In the genomic region with DNA sequence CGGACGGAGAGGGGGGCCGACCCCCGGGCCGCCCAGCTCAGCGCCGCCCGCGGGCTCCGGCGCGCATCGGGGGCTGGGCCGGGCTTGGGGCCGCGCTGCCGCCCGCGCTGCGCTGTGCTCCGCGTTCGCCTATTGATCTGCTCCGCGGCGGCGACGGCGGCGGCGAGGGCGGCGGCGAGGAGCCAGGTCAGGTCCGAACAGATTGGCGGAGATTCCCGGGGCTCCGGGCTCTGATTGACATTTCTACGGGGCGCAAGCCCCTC, we compare ENCODE assay signal across 8 cellular contexts. TPM values are rescaled to one million over a fixed set of nuclear protein-coding genes. Genes with fewer than 3 reads are reported as not detected.
DNase-seq lines count a peak whose midpoint lies in the region; ATAC-seq and TF ChIP-seq lines count a peak whose summit lies in the region.

No MANE protein-coding gene starts in this region.

- H3K27ac ChIP-seq in VCaP: peak overlapping the region; percentile 98
- peak overlapping the region in 1 of 4 donors; percentile 23 for H3K27ac ChIP-seq in gastroesophageal sphincter
- peak overlapping the region; percentile 76 to 97 (median 91) for H3K27ac ChIP-seq in skin epidermis

- WGBS in gastroesophageal sphincter (ENCODE audit: low coverage in 1 of 2), 2 donors: 0% methylated on average over 2 of the region's 40 CpGs; no CpG with 5 or more reads in 1 of the 2 donors

- H3K27me3 ChIP-seq in H7 (ENCODE audit: control insufficient read depth, insufficient read depth, low read length) (peaks cover 87% of the 10 kb centered on the region), gastroesophageal sphincter (peaks cover 100% of the 10 kb centered on the region)

- no peak for DNase-seq in H7
- DNase-seq in NCI-H526 treated with DMSO at 0.1 percent for 48 hours (lab: John Stamatoyannopoulos, UW): no peak
- DNase-seq in midbrain (lab: John Stamatoyannopoulos, UW): no peak
- DNase-seq in hepatic stellate cell (ENCODE audit: low spot score): no peak

- H3K4me1 ChIP-seq in gastroesophageal sphincter: peaks cover 0 to 81% (median 30%) of the 10 kb centered on the region in 3 donors

- H3K36me3 ChIP-seq in H7 (replicated peaks; ENCODE audit: control insufficient read depth, insufficient read depth, low read length): no peaks in the 10 kb centered on the region
- H3K36me3 ChIP-seq in gastroesophageal sphincter: no peaks in the 10 kb centered on the region

- ATAC-seq in gastroesophageal sphincter: no peak
- ATAC-seq in HG03135 (IDR thresholded peaks at IDR 0.05; ENCODE audit: unreplicated experiment): no peak

- no peak for TF ChIP-seq CTCF in VCaP (conservative IDR thresholded peaks at IDR 0.05)
- no peak for TF ChIP-seq CTCF in gastroesophageal sphincter (IDR thresholded peaks at IDR 0.05)

- no peak for TF ChIP-seq EP300 in gastroesophageal sphincter (IDR thresholded peaks at IDR 0.05)

- no peak for TF ChIP-seq POLR2A in gastroesophageal sphincter (IDR thresholded peaks at IDR 0.05)

- H3K4me3 ChIP-seq in H7 (ENCODE audit: insufficient read depth, low read depth, low read length) (peak overlapping the region; percentile 57), gastroesophageal sphincter (peak overlapping the region; percentile 33 to 55), skin epidermis (peak overlapping the region; percentile 53 to 78 (median 62))

- no peaks in the 10 kb centered on the region for H3K9me3 ChIP-seq in gastroesophageal sphincter

RNA-seq across cellular contexts. Expression of a gene that starts 0.6 kb away (rescaled TPM):
- total RNA-seq in H7 (2014; rRNA removed; shearing (Covaris generic)): 2.8 and 4.1 TPM in 2 replicates
- 1 to 10 TPM in 1 of 4 donors, under 1 TPM in 2, not detected in 1; 0.77 to 3.2 (median 0.94) TPM for total RNA-seq in gastroesophageal sphincter
